16 cellular contexts compared by ENCODE assay signal in genomic region chr9:12861035-12861434, GRCh38.
"Had no signal": no experiment of that assay in that cellular context is flagged by ENCODE, and none has a peak within 500 bp of the region (broad histone marks: within the 10 kb centered on the region; RNA-seq: fewer than 3 reads in every experiment).

No MANE protein-coding gene starts in this region.

- H3K4me3 ChIP-seq: SK-N-MC, smooth muscle cell had no signal

- H3K27ac Mint-ChIP-seq: activated CD4-positive, alpha-beta T cell treated with anti-CD3 and anti-CD28 coated beads, Interleukin-2, amount 10 ng/mL, durations not matched to agents 24 days and 14 days; activated naive CD4-positive, alpha-beta T cell treated with anti-CD3 and anti-CD28 coated beads for 36 hours; activated T-helper 17 cell treated with anti-CD3 and anti-CD28 coated beads, Interleukin-2, amount 50 U/mL, for 72 hours; naive thymus-derived CD4-positive, alpha-beta T cell; stimulated activated effector memory CD8-positive, alpha-beta T cell treated with anti-CD3 and anti-CD28 coated beads, Interleukin-12 subunit alpha, Interleukin-12 subunit beta, amount 100 ng/mL, for 72 hours; T-cell had no signal

- DNase-seq: activated CD4-positive, alpha-beta T cell treated with anti-CD3 and anti-CD28 coated beads, Interleukin-2, amount 10 ng/mL, durations not matched to agents 24 days and 14 days; activated naive CD4-positive, alpha-beta T cell treated with anti-CD3 and anti-CD28 coated beads for 36 hours; activated T-cell treated with anti-CD3 and anti-CD28 coated beads for 4 hours; central memory CD4-positive, alpha-beta T cell; effector memory CD4-positive, alpha-beta T cell; erythroblast; naive thymus-derived CD4-positive, alpha-beta T cell; right cardiac atrium; T-cell; T1000; trophoblast cell had no signal

- H3K36me3 Mint-ChIP-seq: naive thymus-derived CD4-positive, alpha-beta T cell; stimulated activated effector memory CD8-positive, alpha-beta T cell treated with anti-CD3 and anti-CD28 coated beads, Interleukin-12 subunit alpha, Interleukin-12 subunit beta, amount 100 ng/mL, for 72 hours; T-cell had no signal

- H3K27ac ChIP-seq: SK-N-MC had no signal

- ATAC-seq: activated T-helper 17 cell treated with anti-CD3 and anti-CD28 coated beads, Interleukin-2, amount 50 U/mL, for 72 hours; left lobe of liver; naive thymus-derived CD4-positive, alpha-beta T cell; right cardiac atrium; stimulated activated effector memory CD8-positive, alpha-beta T cell treated with anti-CD3 and anti-CD28 coated beads, Interleukin-12 subunit alpha, Interleukin-12 subunit beta, amount 100 ng/mL, for 72 hours; T-cell had no signal

- H3K27me3 Mint-ChIP-seq: activated CD4-positive, alpha-beta T cell treated with anti-CD3 and anti-CD28 coated beads, Interleukin-2, amount 10 ng/mL, durations not matched to agents 24 days and 14 days; activated T-helper 17 cell treated with anti-CD3 and anti-CD28 coated beads, Interleukin-2, amount 50 U/mL, for 72 hours; naive thymus-derived CD4-positive, alpha-beta T cell; T-cell had no signal

- H3K4me3 Mint-ChIP-seq: activated CD4-positive, alpha-beta T cell treated with anti-CD3 and anti-CD28 coated beads, Interleukin-2, amount 10 ng/mL, durations not matched to agents 24 days and 14 days; activated naive CD4-positive, alpha-beta T cell treated with anti-CD3 and anti-CD28 coated beads for 36 hours; activated T-helper 17 cell treated with anti-CD3 and anti-CD28 coated beads, Interleukin-2, amount 50 U/mL, for 72 hours; naive thymus-derived CD4-positive, alpha-beta T cell; stimulated activated effector memory CD8-positive, alpha-beta T cell treated with anti-CD3 and anti-CD28 coated beads, Interleukin-12 subunit alpha, Interleukin-12 subunit beta, amount 100 ng/mL, for 72 hours; T-cell had no signal

- H3K4me1 Mint-ChIP-seq: activated CD4-positive, alpha-beta T cell treated with anti-CD3 and anti-CD28 coated beads, Interleukin-2, amount 10 ng/mL, durations not matched to agents 24 days and 14 days; activated T-helper 17 cell treated with anti-CD3 and anti-CD28 coated beads, Interleukin-2, amount 50 U/mL, for 72 hours; naive thymus-derived CD4-positive, alpha-beta T cell; stimulated activated effector memory CD8-positive, alpha-beta T cell treated with anti-CD3 and anti-CD28 coated beads, Interleukin-12 subunit alpha, Interleukin-12 subunit beta, amount 100 ng/mL, for 72 hours; T-cell had no signal
